In genomic region chr2:46296840-46297545, GRCh38 we compare ENCODE assay signal across 1 cellular context.
TF ChIP-seq lines count a peak whose summit lies in the region.

Gene EPAS1, plus strand, starts transcription at chr2:46297407. Its CDS starts 505 bp downstream, at chr2:46297912.

TF ChIP-seq in HepG2, 621 proteins besides CTCF, POLR2A, EP300 and RAD21 (continued from another document and continues in another):
- peak; percentile 55; the same call in 1 of the 2 replicates for TF ChIP-seq ARID4A (CRISPR knock-in tag; IDR thresholded peaks at IDR 0.05; ENCODE audit: borderline replicate concordance)
- TF ChIP-seq ZBTB1 (CRISPR knock-in tag; IDR thresholded peaks at IDR 0.05; ENCODE audit: borderline replicate concordance): no peak; the same call in 1 of the 2 replicates
- TF ChIP-seq RARG (CRISPR knock-in tag; IDR thresholded peaks at IDR 0.05; ENCODE audit: low read depth): no peak
- no peak for TF ChIP-seq SIX1 (CRISPR knock-in tag; IDR thresholded peaks at IDR 0.05; ENCODE audit: borderline replicate concordance)
- TF ChIP-seq SRY (CRISPR knock-in tag; IDR thresholded peaks at IDR 0.05): peak; percentile 7; the same call in 1 of the 2 replicates
- TF ChIP-seq ZNF441 (CRISPR knock-in tag; IDR thresholded peaks at IDR 0.05; ENCODE audit: borderline replicate concordance): peak; percentile 73
- no peak for TF ChIP-seq ZFAT (CRISPR knock-in tag; conservative IDR thresholded peaks at IDR 0.05)
- TF ChIP-seq ZNF501 (CRISPR knock-in tag; IDR thresholded peaks at IDR 0.05): 0 out of 2 replicates have a peak, but pooled peaks have one; percentile 76
- TF ChIP-seq ZNF530 (CRISPR knock-in tag; IDR thresholded peaks at IDR 0.05; ENCODE audit: low read depth): no peak
- TF ChIP-seq DDIT3 (CRISPR knock-in tag; IDR thresholded peaks at IDR 0.05): no peak
- TF ChIP-seq ZNF230 (CRISPR knock-in tag; IDR thresholded peaks at IDR 0.05): 0 out of 2 replicates have a peak, but pooled peaks have one; percentile 50
- TF ChIP-seq U2AF2 (IDR thresholded peaks at IDR 0.05; ENCODE audit: low read depth, low read length): no peak
- peak; percentile 82; the same call in 1 of the 2 replicates for TF ChIP-seq ZNF749 (CRISPR knock-in tag; IDR thresholded peaks at IDR 0.05; ENCODE audit: borderline replicate concordance)
- no peak for TF ChIP-seq SOX6 (IDR thresholded peaks at IDR 0.05)
- TF ChIP-seq SOX6 (CRISPR knock-in tag; IDR thresholded peaks at IDR 0.05): peak; percentile 28
- 0 out of 2 replicates have a peak, but pooled peaks have one; percentile 9 for TF ChIP-seq ZNF142 (CRISPR knock-in tag; IDR thresholded peaks at IDR 0.05)
- TF ChIP-seq POGZ (CRISPR knock-in tag; IDR thresholded peaks at IDR 0.05): peak; percentile 68
- TF ChIP-seq ZNF121 (CRISPR knock-in tag; IDR thresholded peaks at IDR 0.05): peak; percentile 51; the same call in 1 of the 2 replicates
- no peak for TF ChIP-seq JUNB (CRISPR knock-in tag; IDR thresholded peaks at IDR 0.05; ENCODE audit: borderline replicate concordance)
- TF ChIP-seq IKZF5 (CRISPR knock-in tag; IDR thresholded peaks at IDR 0.05): peak; percentile 82
- TF ChIP-seq ZNF318 (CRISPR knock-in tag; IDR thresholded peaks at IDR 0.05): no peak
- peak; percentile 67 for TF ChIP-seq PHF8 (CRISPR knock-in tag; IDR thresholded peaks at IDR 0.05)
- TF ChIP-seq ZNF160 (CRISPR knock-in tag; IDR thresholded peaks at IDR 0.05): peak; percentile 82; the same call in 1 of the 2 replicates
- peak; percentile 15; the same call in 1 of the 2 replicates for TF ChIP-seq HNF1B (CRISPR knock-in tag; IDR thresholded peaks at IDR 0.05)
- TF ChIP-seq ZMAT3 (CRISPR knock-in tag; conservative IDR thresholded peaks at IDR 0.05): peak; percentile 63; the same call in 1 of the 2 replicates
- TF ChIP-seq NKX3-1 (CRISPR knock-in tag; IDR thresholded peaks at IDR 0.05): no peak
- peak; percentile 86 for TF ChIP-seq BCL6 (CRISPR knock-in tag; IDR thresholded peaks at IDR 0.05)
- TF ChIP-seq ZNF770 (CRISPR knock-in tag; IDR thresholded peaks at IDR 0.05): peak; percentile 90
- peak; percentile 95 for TF ChIP-seq POLR2G (IDR thresholded peaks at IDR 0.05; ENCODE audit: low read depth, low read length)
- TF ChIP-seq TRIM24 (CRISPR knock-in tag; IDR thresholded peaks at IDR 0.05): no peak
- no peak for TF ChIP-seq ZNF572 (CRISPR knock-in tag; IDR thresholded peaks at IDR 0.05)
- TF ChIP-seq PHF20 (CRISPR knock-in tag; IDR thresholded peaks at IDR 0.05): no peak
- TF ChIP-seq ZBTB7B (CRISPR knock-in tag; IDR thresholded peaks at IDR 0.05): no peak
- no peak; the same call in 1 of the 2 replicates for TF ChIP-seq ZNF792 (CRISPR knock-in tag; IDR thresholded peaks at IDR 0.05)
- TF ChIP-seq ZNF451 (CRISPR knock-in tag; IDR thresholded peaks at IDR 0.05): peak; percentile 73; the same call in 1 of the 2 replicates
- TF ChIP-seq NR2F6 (IDR thresholded peaks at IDR 0.05): peak; percentile 17; the same call in 1 of the 2 replicates
- peak; percentile 80; the same call in 1 of the 2 replicates for TF ChIP-seq NR2F6 (CRISPR knock-in tag; IDR thresholded peaks at IDR 0.05)
